In the genomic region with DNA sequence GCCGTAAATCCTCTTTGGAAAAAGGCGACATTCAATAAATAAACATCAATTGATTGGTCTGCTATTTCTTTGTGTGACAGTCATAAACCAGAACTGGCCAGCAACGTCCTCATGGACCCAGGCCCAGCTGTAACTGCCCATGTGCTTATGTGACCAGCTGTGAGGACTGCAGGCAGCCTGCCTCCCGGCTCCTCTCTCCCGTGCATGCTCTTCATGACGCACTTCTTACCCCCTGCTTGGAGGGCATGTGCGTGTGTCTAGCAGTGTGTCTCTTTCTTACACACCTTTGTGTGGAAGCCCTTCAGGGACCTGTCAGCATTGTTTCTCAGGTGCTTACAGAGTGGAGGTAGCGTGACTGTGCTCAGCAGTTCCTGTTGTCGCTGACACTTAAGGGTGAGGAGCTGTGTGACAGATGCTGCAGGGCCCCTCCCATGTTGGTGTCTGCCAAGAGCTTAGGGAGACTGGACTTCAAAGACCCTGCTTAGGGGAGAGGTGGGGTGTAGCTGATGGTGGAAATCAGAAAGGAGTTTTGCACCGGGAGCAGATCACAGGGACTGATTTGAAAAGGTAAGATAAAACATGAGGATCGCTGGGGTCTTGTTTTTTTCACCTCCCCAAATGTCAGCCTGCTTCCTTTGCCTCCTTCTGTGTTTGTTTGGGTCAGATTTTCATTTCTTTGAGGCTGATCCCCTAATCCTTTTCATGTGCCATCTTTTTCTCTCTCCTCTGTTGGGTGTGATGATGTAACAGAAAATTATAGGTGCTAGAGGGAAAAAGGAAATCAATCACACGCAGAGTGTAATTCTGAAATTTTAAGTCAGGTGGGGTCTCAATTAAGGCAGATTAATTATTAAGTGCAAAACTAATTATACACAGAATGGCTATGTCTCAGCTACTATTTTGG, we compare ENCODE assay signal across 17 cellular contexts. TPM values are rescaled to one million over a fixed set of nuclear protein-coding genes. Genes with fewer than 3 reads are reported as not detected.
DNase-seq lines count a peak whose midpoint lies in the region; FAIRE-seq and TF ChIP-seq lines count a peak whose summit lies in the region.
"Had no signal": no experiment of that assay in that cellular context is flagged by ENCODE, and none has a peak within 500 bp of the region (broad histone marks: within the 10 kb centered on the region; RNA-seq: fewer than 3 reads in every experiment).

No MANE protein-coding gene starts in this region.

- no peak for TF ChIP-seq CTCF in neural progenitor cell (IDR thresholded peaks at IDR 0.05)

- H3K36me3 ChIP-seq in neural progenitor cell (no peaks in the 10 kb centered on the region), small intestine (ENCODE audit: control insufficient read depth in 2 of 2, insufficient read depth in 2 of 2, low read length in 2 of 2) (no peaks in the 10 kb centered on the region)
- H3K36me3 ChIP-seq: upper lobe of left lung had no signal

- H3K36me3 Mint-ChIP-seq in neural progenitor cell = peaks cover 2% of the 10 kb centered on the region

- no peak overlapping the region for H3K4me3 ChIP-seq in neural progenitor cell
- no peak overlapping the region for H3K4me3 ChIP-seq in small intestine (ENCODE audit: low read depth in 1 of 2, low read length in 2 of 2)

- H3K9me3 ChIP-seq in neural progenitor cell (ENCODE audit: low read depth) (no peaks in the 10 kb centered on the region), small intestine (ENCODE audit: control insufficient read depth, low read depth) (no peaks in the 10 kb centered on the region)
- H3K9me3 ChIP-seq: upper lobe of left lung had no signal

- H3K4me2 ChIP-seq in neural progenitor cell = no peak overlapping the region

- H3K27ac ChIP-seq in neural progenitor cell (no peak overlapping the region), small intestine (ENCODE audit: low read depth in 1 of 2, low read length in 1 of 2) (no peak overlapping the region)
- H3K27ac ChIP-seq: upper lobe of left lung had no signal

- H3K4me1 ChIP-seq in neural progenitor cell (peaks cover 18% of the 10 kb centered on the region), small intestine (ENCODE audit: control insufficient read depth in 2 of 2, insufficient read depth in 1 of 2, low read depth in 1 of 2, low read length in 1 of 2) (peaks cover 0 to 3% of the 10 kb centered on the region in 2 donors)

- H3K4me1 Mint-ChIP-seq in neural progenitor cell = peaks cover 27% of the 10 kb centered on the region
- H3K4me1 Mint-ChIP-seq: endodermal cell had no signal

- H3K27me3 ChIP-seq in neural progenitor cell (peaks cover 40% of the 10 kb centered on the region), small intestine (ENCODE audit: control insufficient read depth in 2 of 2, insufficient read depth in 2 of 2, low read length in 2 of 2) (no peaks in the 10 kb centered on the region)

- H3K27ac Mint-ChIP-seq in neural progenitor cell = no peak overlapping the region
- H3K27ac Mint-ChIP-seq: endodermal cell, HFFc6 had no signal

- H3K4me3 Mint-ChIP-seq in neural progenitor cell = peak overlapping the region; percentile 86
- H3K4me3 Mint-ChIP-seq: HFFc6 had no signal

- no peak overlapping the region for H3K9ac ChIP-seq in neural progenitor cell

- no peaks in the 10 kb centered on the region for H3K79me2 ChIP-seq in neural progenitor cell (ENCODE audit: low read depth)

- no peak for FAIRE-seq in small intestine (lab: Jason Lieb, UNC)

- peaks cover 29% of the 10 kb centered on the region for H3K27me3 Mint-ChIP-seq in neural progenitor cell (ENCODE audit: insufficient read depth, low read depth)

- H3K9me3 Mint-ChIP-seq in neural progenitor cell = no peaks in the 10 kb centered on the region
- H3K9me3 Mint-ChIP-seq: HFFc6 had no signal

- whole genome bisulfite sequencing in small intestine, 3 donors = 87 to 92% (median 90%) methylated on average over 12 of the region's 12 CpGs

- no peak overlapping the region for H2AFZ ChIP-seq in neural progenitor cell (replicated peaks)

- peaks cover 19% of the 10 kb centered on the region for H3F3A ChIP-seq in neural progenitor cell (ENCODE audit: low read depth)

- DNase-seq in NCI-H1417 (lab: John Stamatoyannopoulos, UW) (peak; percentile 64 to 82 (median 82)), NCI-H1417 treated with DMSO at 0.1 percent for 48 hours (lab: John Stamatoyannopoulos, UW) (no peak), NCI-H187 (lab: John Stamatoyannopoulos, UW) (peak; percentile 66 to 68), SHP77 (lab: John Stamatoyannopoulos, UW) (peak; percentile 37 to 61), neural progenitor cell (ENCODE audit: low spot score) (no peak), small intestine (no peak), iPS-NIHi11 (ENCODE audit: low spot score) (no peak), NAMALWA (ENCODE audit: low spot score) (no peak)
- DNase-seq: activated CD4-positive, alpha-beta T cell treated with anti-CD3 and anti-CD28 coated beads, Interleukin-2, amount 50 U/mL, for 1 hour; activated effector memory CD4-positive, alpha-beta T cell treated with anti-CD3 and anti-CD28 coated beads, Interleukin-2, amount 50 U/mL, for 16 hours; endodermal cell; HFFc6; left cardiac atrium; occipital lobe; stimulated activated CD4-positive, alpha-beta T cell treated with anti-CD3 and anti-CD28 coated beads, Interleukin-15, amount 100 ng/mL, for 24 hours; SW 1271; upper lobe of left lung had no signal

- peaks cover 47% of the 10 kb centered on the region for H4K20me1 ChIP-seq in neural progenitor cell (ENCODE audit: low read depth)

RNA-seq across cellular contexts. Expression of gene PODXL2, which starts 2.1 kb away (rescaled TPM):
- 18.4 and 43.8 TPM in 2 replicates for total RNA-seq in neural progenitor cell (ENCODE audit: low replicate concordance)
- 10 to 100 TPM in 1 of 3 donors, 1 to 10 TPM in 2; 1.6 to 17.0 (median 3.8) TPM for polyA plus RNA-seq in small intestine

RNA-seq across cellular contexts. Expression of gene MCM2, which starts 32.9 kb away (rescaled TPM):
- total RNA-seq in neural progenitor cell (ENCODE audit: low replicate concordance) = 104 and 180 TPM in 2 replicates
- polyA plus RNA-seq in small intestine = 10 to 100 TPM in 1 of 3 donors, 1 to 10 TPM in 2; 2.2 to 22.7 (median 4.3) TPM

RNA-seq across cellular contexts. Expression of gene TPRA1, which starts 40.5 kb away (rescaled TPM):
- 11.8 and 27.4 TPM in 2 replicates for total RNA-seq in neural progenitor cell (ENCODE audit: low replicate concordance)
- 10 to 100 TPM; 23.7 to 25.9 (median 25.4) TPM for polyA plus RNA-seq in small intestine

RNA-seq across cellular contexts. Expression of gene ABTB1, which starts 41.7 kb away (rescaled TPM):
- 2.4 and 4.9 TPM in 2 replicates for total RNA-seq in neural progenitor cell (ENCODE audit: low replicate concordance)
- polyA plus RNA-seq in small intestine = 10 to 100 TPM; 22.7 to 49.4 (median 37.6) TPM

Comparison
In these comparisons a context has a peak if more than half of its experiments do, and no peak if none do; other contexts are left out.
1. DNase-seq: peak in NCI-H1417 (3 of 3), NCI-H187 (2 of 2) and SHP77 (2 of 2); none in NCI-H1417 treated with DMSO at 0.1 percent for 48 hours (single experiment), neural progenitor cell (single experiment), small intestine (single experiment), iPS-NIHi11 (single experiment) and NAMALWA (single experiment).